In the genomic region with DNA sequence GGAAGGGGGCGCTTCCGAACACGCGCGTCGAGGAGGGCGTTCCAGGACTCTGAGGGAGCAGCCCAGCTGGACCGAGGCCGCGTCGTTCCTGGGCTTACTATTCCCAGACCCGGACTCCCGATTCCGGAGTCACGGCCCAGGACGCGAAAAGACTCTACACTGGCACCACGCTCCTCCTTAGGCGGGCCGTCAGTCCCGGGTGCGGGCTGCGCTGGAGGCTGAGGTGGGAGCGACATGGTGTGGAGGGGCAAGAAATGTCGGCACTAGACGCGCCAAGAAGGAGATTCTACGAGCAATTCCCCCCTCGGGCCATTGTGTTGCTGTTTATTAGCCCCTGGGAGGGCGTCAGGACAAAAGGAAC, we compare ENCODE assay signal across 8 cellular contexts.
DNase-seq lines count a peak whose midpoint lies in the region; ATAC-seq and TF ChIP-seq lines count a peak whose summit lies in the region.

No MANE protein-coding gene starts in this region.

- ATAC-seq in GM21737 (IDR thresholded peaks at IDR 0.05; ENCODE audit: unreplicated experiment), result peak; percentile 8

- H2AFZ ChIP-seq in MM.1S (ENCODE audit: low read length), result peak overlapping the region; percentile 99

- H3K27me3 ChIP-seq in GM06990 (replicated peaks; ENCODE audit: control insufficient read depth, insufficient read depth, low read length) (no peaks in the 10 kb centered on the region; the same call in 1 of the 2 replicates), MM.1S (replicated peaks; ENCODE audit: insufficient read depth, low read length) (no peaks in the 10 kb centered on the region), duodenal mucosa (ENCODE audit: control insufficient read depth in 1 of 2, insufficient read depth in 2 of 2, low read length in 2 of 2) (peaks cover 0 to 4% of the 10 kb centered on the region in 2 donors), mucosa of stomach (ENCODE audit: control insufficient read depth, insufficient read depth, low read length) (peaks cover 16% of the 10 kb centered on the region)

- H3K4me3 ChIP-seq in GM06990 (replicated peaks; ENCODE audit: low read depth, low read length) (peak overlapping the region; percentile 59), MM.1S (ENCODE audit: low read length) (peak overlapping the region; percentile 96), duodenal mucosa (ENCODE audit: low read depth in 1 of 2, low read length in 2 of 2) (peak overlapping the region; percentile 77 to 82), mucosa of stomach (ENCODE audit: low read length) (peak overlapping the region; percentile 36)

- no peaks in the 10 kb centered on the region for H3K4me1 ChIP-seq in MM.1S (ENCODE audit: low read length)
- H3K4me1 ChIP-seq in duodenal mucosa (ENCODE audit: control insufficient read depth in 1 of 2, insufficient read depth in 2 of 2, low read length in 2 of 2), result peaks cover 0 to 7% of the 10 kb centered on the region in 2 donors
- peaks cover 11% of the 10 kb centered on the region for H3K4me1 ChIP-seq in mucosa of stomach (ENCODE audit: control insufficient read depth, insufficient read depth, low read length)

- H3K4me2 ChIP-seq in MM.1S (ENCODE audit: low read depth, low read length), result peak overlapping the region; percentile 96

- POLR2A ChIA-PET in GM10248 (lab: Yijun Ruan, JAX), result no interaction called here

- no peaks in the 10 kb centered on the region for H3K9me2 ChIP-seq in MM.1S (replicated peaks; ENCODE audit: insufficient read depth, low read length)

- H3K27ac ChIP-seq in MM.1S (ENCODE audit: low read length), result no peak overlapping the region
- no peak overlapping the region for H3K27ac ChIP-seq in duodenal mucosa (ENCODE audit: low read depth, low read length)

- no peak for DNase-seq in GM06990 (ENCODE audit: extremely low read depth, insufficient read length)
- DNase-seq in MM.1S, result no peak
- no peak for DNase-seq in GM10248 (ENCODE audit: extremely low spot score)
- DNase-seq in SW 1271 (lab: John Stamatoyannopoulos, UW), result no peak
- no peak for DNase-seq in SHP77 (lab: John Stamatoyannopoulos, UW)

- H4K20me1 ChIP-seq in MM.1S (ENCODE audit: insufficient read depth, low read length), result no peaks in the 10 kb centered on the region

- CTCF ChIA-PET in GM10248 (lab: Yijun Ruan, JAX), result interaction anchor here (1.2 kb wide), 1 partner anchor 29 kb away, joined by 3 read pairs; no protein-coding TSS in a partner anchor

- H3K9ac ChIP-seq in MM.1S (ENCODE audit: low read length) (no peak overlapping the region), duodenal mucosa (ENCODE audit: low read depth in 1 of 2, low read length in 2 of 2) (peak overlapping the region in 1 of 2 donors; percentile 9), mucosa of stomach (ENCODE audit: low read length) (peak overlapping the region; percentile 22)

- no peaks in the 10 kb centered on the region for H3K79me2 ChIP-seq in MM.1S (ENCODE audit: low read length)

- no peaks in the 10 kb centered on the region for H3K36me3 ChIP-seq in GM06990 (ENCODE audit: control insufficient read depth, insufficient read depth, low read length)
- no peaks in the 10 kb centered on the region for H3K36me3 ChIP-seq in MM.1S (replicated peaks; ENCODE audit: insufficient read depth, low read length)
- H3K36me3 ChIP-seq in duodenal mucosa (ENCODE audit: control insufficient read depth in 1 of 2, insufficient read depth in 2 of 2, low read length in 2 of 2), result no peaks in the 10 kb centered on the region
- no peaks in the 10 kb centered on the region for H3K36me3 ChIP-seq in mucosa of stomach (ENCODE audit: control insufficient read depth, insufficient read depth, low read length)

- H3F3A ChIP-seq in MM.1S (ENCODE audit: insufficient read depth, low read length), result 0 out of 2 replicates have a peak, but pooled peaks cover 6% of the 10 kb centered on the region

- TF ChIP-seq CTCF in GM06990 (IDR thresholded peaks at IDR 0.05; ENCODE audit: insufficient read depth, low read length, poor library complexity, severe bottlenecking) (no peak), MM.1S (IDR thresholded peaks at IDR 0.05; ENCODE audit: low read length) (no peak), GM10248 (IDR thresholded peaks at IDR 0.05; ENCODE audit: control extremely low read depth, extremely low read depth, low read depth, missing control alignments) (no peak)

- H3K9me3 ChIP-seq in MM.1S (replicated peaks; ENCODE audit: insufficient read depth, low read length) (no peaks in the 10 kb centered on the region), duodenal mucosa (ENCODE audit: control insufficient read depth in 1 of 2, low read length in 2 of 2) (no peaks in the 10 kb centered on the region), mucosa of stomach (ENCODE audit: control insufficient read depth, low read length) (no peaks in the 10 kb centered on the region)

Comparison
In these comparisons a context has a peak if more than half of its experiments do, and no peak if none do; other contexts are left out.
1. H3K4me3 ChIP-seq: peak in every context shown above with its lines; median percentile 96 in MM.1S; 80 in duodenal mucosa; 59 in GM06990; 36 in mucosa of stomach.